ENCODE assay signal across 8 cellular contexts in the genomic region with DNA sequence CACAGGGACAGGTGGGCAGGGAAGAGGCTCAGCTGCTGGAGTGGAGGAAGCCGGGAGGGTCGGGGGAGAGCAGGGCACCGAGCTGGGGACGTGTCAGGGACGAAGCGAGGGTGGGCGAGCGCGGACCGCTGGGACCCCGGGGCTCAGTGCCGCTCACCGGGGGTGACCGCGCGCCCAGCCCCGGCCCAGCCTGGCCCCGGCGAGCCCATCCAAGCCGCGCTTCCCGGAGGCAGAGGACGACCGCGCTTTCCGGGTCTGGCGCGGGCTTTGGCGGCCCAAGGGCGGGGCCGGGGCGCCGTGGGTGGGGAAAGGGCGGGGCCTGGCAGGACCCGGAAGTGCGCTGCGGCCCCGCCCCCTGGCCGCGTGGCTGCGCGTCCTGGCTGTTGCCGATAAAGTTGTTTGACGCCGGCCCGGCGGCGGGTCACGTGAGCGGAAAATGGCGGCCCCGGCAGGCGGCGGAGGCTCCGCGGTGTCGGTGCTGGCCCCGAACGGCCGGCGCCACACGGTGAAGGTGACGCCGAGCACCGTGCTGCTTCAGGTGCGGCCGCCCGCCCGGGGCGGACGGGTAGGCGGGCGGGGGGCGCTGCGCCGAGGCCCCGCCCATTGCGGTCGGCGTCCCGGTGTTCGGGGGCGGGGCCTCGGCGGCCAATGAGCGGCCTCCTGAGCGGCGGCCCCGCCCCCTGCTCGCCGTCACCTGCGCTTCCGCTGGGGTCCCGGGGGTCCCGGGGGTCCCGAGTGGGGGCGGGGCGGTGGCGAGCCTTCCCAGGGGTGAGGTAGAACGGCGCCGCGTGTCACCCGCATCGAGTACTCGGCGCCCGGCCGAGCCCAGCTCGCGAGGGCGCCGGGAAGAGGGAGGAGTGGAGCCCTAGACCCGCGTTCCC.
DNase-seq lines count a peak whose midpoint lies in the region; ATAC-seq and TF ChIP-seq lines count a peak whose summit lies in the region.

A gene with protein sequence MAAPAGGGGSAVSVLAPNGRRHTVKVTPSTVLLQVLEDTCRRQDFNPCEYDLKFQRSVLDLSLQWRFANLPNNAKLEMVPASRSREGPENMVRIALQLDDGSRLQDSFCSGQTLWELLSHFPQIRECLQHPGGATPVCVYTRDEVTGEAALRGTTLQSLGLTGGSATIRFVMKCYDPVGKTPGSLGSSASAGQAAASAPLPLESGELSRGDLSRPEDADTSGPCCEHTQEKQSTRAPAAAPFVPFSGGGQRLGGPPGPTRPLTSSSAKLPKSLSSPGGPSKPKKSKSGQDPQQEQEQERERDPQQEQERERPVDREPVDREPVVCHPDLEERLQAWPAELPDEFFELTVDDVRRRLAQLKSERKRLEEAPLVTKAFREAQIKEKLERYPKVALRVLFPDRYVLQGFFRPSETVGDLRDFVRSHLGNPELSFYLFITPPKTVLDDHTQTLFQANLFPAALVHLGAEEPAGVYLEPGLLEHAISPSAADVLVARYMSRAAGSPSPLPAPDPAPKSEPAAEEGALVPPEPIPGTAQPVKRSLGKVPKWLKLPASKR (plus strand): TSS at position 419 of the 881 bp plus-strand sequence. CDS start 18 bp downstream, at position 437.

- peak; percentile 95 for TF ChIP-seq POLR2A in GM18505 (IDR thresholded peaks at IDR 0.05; ENCODE audit: borderline replicate concordance, extremely low read depth, insufficient read depth, insufficient read length)

- H3K4me3 ChIP-seq in astrocyte of the cerebellum (ENCODE audit: low read depth, low read length) (peak within 1 kb of the TSS; percentile 75), retinal pigment epithelial cell (ENCODE audit: low read length) (peak within 1 kb of the TSS; percentile 75)

- DNase-seq in NCI-H1694 treated with DMSO at 0.1 percent for 48 hours (lab: John Stamatoyannopoulos, UW) (peak; percentile 94), T1000 (lab: John Stamatoyannopoulos, UW) (peak; percentile 87), astrocyte of the cerebellum (ENCODE audit: low read depth) (peak; percentile 69), hippocampal formation (lab: John Stamatoyannopoulos, UW) (peak; percentile 78), retinal pigment epithelial cell (ENCODE audit: low read depth) (peak; percentile 61), cerebellar nuclear complex (lab: John Stamatoyannopoulos, UW) (no peak)

- in situ Hi-C loops in astrocyte of the cerebellum (cut with HindIII; ENCODE audit: low sequenced_read_pairs) = loop anchor here (10.0 kb wide), 1 partner anchor 57 kb away; a partner anchor contains a TSS

- ATAC-seq in GM18505 (IDR thresholded peaks at IDR 0.05; ENCODE audit: unreplicated experiment) (peak; percentile 84), HG02870 (IDR thresholded peaks at IDR 0.05; ENCODE audit: unreplicated experiment) (peak; percentile 76)

- no peak for TF ChIP-seq CTCF in astrocyte of the cerebellum (IDR thresholded peaks at IDR 0.05; ENCODE audit: low read depth, low read length, missing control alignments)
- TF ChIP-seq CTCF in retinal pigment epithelial cell (conservative IDR thresholded peaks at IDR 0.05; ENCODE audit: low read depth, low read length) = no peak

Comparison
In these comparisons a context has a peak if more than half of its experiments do, and no peak if none do; other contexts are left out.
1. DNase-seq: peak in NCI-H1694 treated with DMSO at 0.1 percent for 48 hours (single experiment), T1000 (single experiment), astrocyte of the cerebellum (single experiment), hippocampal formation (2 of 2) and retinal pigment epithelial cell (single experiment); none in cerebellar nuclear complex (0 of 2).